In the genomic region with DNA sequence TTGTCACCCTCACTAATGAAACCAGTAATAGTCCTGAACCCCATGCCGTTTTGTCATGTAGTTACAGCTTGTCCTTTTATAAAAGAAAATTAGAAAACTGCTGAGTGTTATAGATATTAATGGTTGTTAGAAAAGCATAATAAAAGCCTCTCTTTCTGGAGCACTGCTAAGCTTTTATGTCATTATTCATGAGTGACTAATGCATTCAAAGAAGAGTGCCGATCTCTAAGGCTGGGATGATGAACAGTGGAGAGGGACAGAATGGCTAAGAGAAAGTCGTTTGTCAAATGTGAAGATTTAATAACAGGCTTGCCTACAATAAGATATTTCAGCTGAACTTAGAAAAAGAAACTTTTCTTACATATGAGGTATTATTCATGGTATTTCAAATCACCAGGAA, we compare ENCODE assay signal across 21 cellular contexts.
DNase-seq lines count a peak whose midpoint lies in the region; ATAC-seq and TF ChIP-seq lines count a peak whose summit lies in the region.
"Had no signal": no experiment of that assay in that cellular context is flagged by ENCODE, and none has a peak within 500 bp of the region (broad histone marks: within the 10 kb centered on the region; RNA-seq: fewer than 3 reads in every experiment).

No MANE protein-coding gene starts in this region.

- no peak overlapping the region for H3K4me3 ChIP-seq in fibroblast of pulmonary artery (replicated peaks; ENCODE audit: low read depth, low read length)
- H3K4me3 ChIP-seq: body of pancreas, SJSA1, upper lobe of right lung had no signal

- peak; percentile 34 for DNase-seq in NCI-H1105 treated with DMSO at 0.1 percent for 48 hours (lab: John Stamatoyannopoulos, UW)
- DNase-seq in NCI-H1105 (lab: John Stamatoyannopoulos, UW): no peak
- peak; percentile 14 for DNase-seq in fibroblast of pulmonary artery (ENCODE audit: low read depth)
- peak; percentile 18 for DNase-seq in stromal cell of bone marrow (ENCODE audit: low read depth)
- no peak for DNase-seq in NCI-H146 (lab: John Stamatoyannopoulos, UW)
- DNase-seq in cerebellar cortex (ENCODE audit: low spot score): no peak
- DNase-seq: activated CD4-positive, alpha-beta T cell treated with anti-CD3 and anti-CD28 coated beads for 36 hours; activated gamma-delta T cell; body of pancreas; DND-41; left colon; NCI-H1048; NCI-H446; posterior cingulate gyrus; stimulated activated naive B cell treated with anti-CD40 and anti-IgM and Interleukin-4, amounts not matched to agents 10 μg/mL and 1 μg/mL and 100 μg/mL, for 72 hours; T1000; upper lobe of right lung had no signal

- TF ChIP-seq CTCF in fibroblast of pulmonary artery (IDR thresholded peaks at IDR 0.05; ENCODE audit: low read length, missing control alignments): no peak

- peak; percentile 79 for ATAC-seq in SK-N-SH treated with all-trans-retinoic acid at 6 μM for 48 hours
- no peak for ATAC-seq in GM18519 (IDR thresholded peaks at IDR 0.05; ENCODE audit: low FRiP score, unreplicated experiment)
- ATAC-seq: activated CD4-positive, alpha-beta T cell treated with anti-CD3 and anti-CD28 coated beads for 36 hours; body of pancreas; esophagus mucosa; left colon; stimulated activated naive B cell treated with anti-CD40 and anti-IgM and Interleukin-4, amounts not matched to agents 10 μg/mL and 1 μg/mL and 100 μg/mL, for 72 hours; upper lobe of right lung had no signal

TF ChIP-seq in SK-N-SH treated with all-trans-retinoic acid at 6 μM for 48 hours, 23 proteins besides CTCF, POLR2A, EP300 and RAD21:
- TF ChIP-seq ISL1 (CRISPR knock-in tag; IDR thresholded peaks at IDR 0.05): peak; percentile 76
- peak; percentile 63; the same call in 1 of the 2 replicates for TF ChIP-seq TOX (CRISPR knock-in tag; IDR thresholded peaks at IDR 0.05; ENCODE audit: borderline replicate concordance)
- no peak for TF ChIP-seq SNAI2 (CRISPR knock-in tag; IDR thresholded peaks at IDR 0.05)
- TF ChIP-seq ZNF70 (CRISPR knock-in tag; IDR thresholded peaks at IDR 0.05): no peak
- no peak for TF ChIP-seq ZFP30 (CRISPR knock-in tag; IDR thresholded peaks at IDR 0.05)

Comparison
In these comparisons a context has a peak if more than half of its experiments do, and no peak if none do; other contexts are left out.
1. DNase-seq: peak in NCI-H1105 treated with DMSO at 0.1 percent for 48 hours (single experiment), fibroblast of pulmonary artery (single experiment) and stromal cell of bone marrow (single experiment); none in NCI-H1105 (single experiment), NCI-H146 (single experiment) and cerebellar cortex (single experiment).